Comparison of ENCODE assay signal across 8 cellular contexts in genomic region chr16:30379165-30379783, GRCh38. TPM values are rescaled to one million over a fixed set of nuclear protein-coding genes. Genes with fewer than 3 reads are reported as not detected.
DNase-seq lines count a peak whose midpoint lies in the region; ATAC-seq, FAIRE-seq and TF ChIP-seq lines count a peak whose summit lies in the region.

No MANE protein-coding gene starts in this region.

- FAIRE-seq in GM12878 (lab: Jason Lieb, UNC): no peak

- POLR2A ChIA-PET in GM12878 (lab: Charles Lee): interaction anchor here (0.6 kb wide), 1 partner anchor 382 kb away, joined by 4 read pairs; no protein-coding TSS in a partner anchor

- ATAC-seq in activated T-cell treated with anti-CD3 and anti-CD28 coated beads, Interleukin-2, amount 50 U/mL, for 72 hours (replicated peaks in 1 of 2): no peak
- no peak for ATAC-seq in GM12878
- ATAC-seq in lower lobe of right lung: no peak
- ATAC-seq in upper lobe of left lung (ENCODE audit: low FRiP score in 2 of 2): no peak
- ATAC-seq in GM19455 (IDR thresholded peaks at IDR 0.05; ENCODE audit: unreplicated experiment): no peak

- in situ Hi-C loops in GM12878 (cut with MboI): no loop called here

- H3K36me3 ChIP-seq in GM12878 (ENCODE audit: control insufficient read depth in 2 of 2, insufficient read depth in 2 of 2, low read length in 1 of 2): peaks cover 0 to 4% of the 10 kb centered on the region in 2 experiments; a peak in 2 of 4 replicates
- H3K36me3 ChIP-seq in lower lobe of right lung: no peaks in the 10 kb centered on the region
- no peaks in the 10 kb centered on the region for H3K36me3 ChIP-seq in upper lobe of left lung

- 0 out of 6 replicates have a peak, but pooled peaks of 1 of the 3 experiments have one; percentile 0 for TF ChIP-seq CTCF in GM12878 (IDR thresholded peaks at IDR 0.05 in 2 of 3, conservative IDR thresholded peaks at IDR 0.05 in 1 of 3; ENCODE audit: control insufficient read depth in 2 of 3, extremely low read depth in 1 of 3, insufficient read depth in 1 of 3, low read depth in 3 of 3, low read length in 3 of 3)
- no peak for TF ChIP-seq CTCF in lower lobe of right lung (IDR thresholded peaks at IDR 0.05)
- TF ChIP-seq CTCF in upper lobe of left lung (IDR thresholded peaks at IDR 0.05): peak in 2 of 6 experiments; percentile 18 to 28

- peak overlapping the region; percentile 86 for H3K27ac ChIP-seq in GM12878 (ENCODE audit: control insufficient read depth, insufficient read depth)
- peak overlapping the region; percentile 98 for H3K27ac ChIP-seq in lower lobe of right lung
- H3K27ac ChIP-seq in upper lobe of left lung: peak overlapping the region; percentile 97 to 100 (median 100)

- H3K79me2 ChIP-seq in GM12878 (ENCODE audit: control insufficient read depth, insufficient read depth, low read length): peaks cover 27% of the 10 kb centered on the region

- H3K36me3 Mint-ChIP-seq in activated T-cell treated with anti-CD3 and anti-CD28 coated beads, Interleukin-2, amount 50 U/mL, for 72 hours (ENCODE audit: insufficient read depth in 2 of 2): peaks cover 9 to 13% of the 10 kb centered on the region in 2 donors

- intact Hi-C loops in GM12878 (cut with micrococcal nuclease; ENCODE audit: unreplicated experiment) (no loop called here), lower lobe of right lung (cut with DNase I) (no loop called here)

- H3K27me3 Mint-ChIP-seq in activated T-cell treated with anti-CD3 and anti-CD28 coated beads, Interleukin-2, amount 50 U/mL, for 72 hours (ENCODE audit: low read depth): no peaks in the 10 kb centered on the region

- no peaks in the 10 kb centered on the region for H4K20me1 ChIP-seq in GM12878 (ENCODE audit: control insufficient read depth, insufficient read depth)

- H3K4me3 ChIP-seq in GM12878: peak overlapping the region; percentile 92
- H3K4me3 ChIP-seq in lower lobe of right lung: peak overlapping the region; percentile 77
- H3K4me3 ChIP-seq in upper lobe of left lung: peak overlapping the region; percentile 40 to 74 (median 73)

- H3K4me1 Mint-ChIP-seq in activated T-cell treated with anti-CD3 and anti-CD28 coated beads, Interleukin-2, amount 50 U/mL, for 72 hours (ENCODE audit: low read depth): peaks cover 65% of the 10 kb centered on the region

- no peaks in the 10 kb centered on the region for H3K27me3 ChIP-seq in GM12878 (replicated peaks in 1 of 2; ENCODE audit: control insufficient read depth in 2 of 2, insufficient read depth in 2 of 2, low read length in 1 of 2)
- H3K27me3 ChIP-seq in lower lobe of right lung (ENCODE audit: low read depth): no peaks in the 10 kb centered on the region
- no peaks in the 10 kb centered on the region for H3K27me3 ChIP-seq in upper lobe of left lung

- H3K27ac Mint-ChIP-seq in activated T-cell treated with anti-CD3 and anti-CD28 coated beads, Interleukin-2, amount 50 U/mL, for 72 hours: no peak overlapping the region

- H3K9ac ChIP-seq in GM12878 (ENCODE audit: control insufficient read depth, insufficient read depth, low read length): peak overlapping the region; percentile 78

- H3K9me3 ChIP-seq in GM12878 (replicated peaks; ENCODE audit: control insufficient read depth, insufficient read depth, low read length) (no peaks in the 10 kb centered on the region), lower lobe of right lung (no peaks in the 10 kb centered on the region), upper lobe of left lung (no peaks in the 10 kb centered on the region)

- CTCF ChIA-PET in GM12878 (lab: Yijun Ruan, JAX): interaction anchor here (0.6 kb wide), 1 partner anchor 68 kb away, joined by 3 read pairs; no protein-coding TSS in a partner anchor

- peak overlapping the region; percentile 92 for H3K4me2 ChIP-seq in GM12878 (ENCODE audit: control insufficient read depth, insufficient read depth)

- H3K4me3 Mint-ChIP-seq in activated T-cell treated with anti-CD3 and anti-CD28 coated beads, Interleukin-2, amount 50 U/mL, for 72 hours: peak overlapping the region; percentile 92 to 99

- H3K4me1 ChIP-seq in GM12878 (ENCODE audit: control insufficient read depth, insufficient read depth, low read length) (peaks cover 28% of the 10 kb centered on the region), lower lobe of right lung (peaks cover 22% of the 10 kb centered on the region), upper lobe of left lung (peaks cover 13 to 19% (median 17%) of the 10 kb centered on the region in 4 donors)

- no peak for DNase-seq in activated T-cell treated with anti-CD3 and anti-CD28 coated beads, Interleukin-2, amount 50 U/mL, for 72 hours
- DNase-seq in activated T-cell treated with anti-CD3 and anti-CD28 coated beads for 4 hours (no peak), GM12878 (ENCODE audit: low read depth, low spot score) (no peak), lower lobe of right lung (no peak), upper lobe of left lung (no peak), occipital lobe (lab: John Stamatoyannopoulos, UW) (no peak), SKM-1 treated with dmso at 0.1 percent for 144 hours (lab: John Stamatoyannopoulos, UW; ENCODE audit: unreplicated experiment) (no peak)

- RAD21 ChIA-PET in GM12878 (lab: Charles Lee; ENCODE audit: unreplicated experiment): no interaction called here

- no peak for TF ChIP-seq POLR2A in GM12878 (IDR thresholded peaks at IDR 0.05; ENCODE audit: low read depth, low read length)
- TF ChIP-seq POLR2A in upper lobe of left lung (IDR thresholded peaks at IDR 0.05): no peak

- 27% methylated on average over 26 of the region's 26 CpGs for WGBS in GM12878 (ENCODE audit: insufficient coverage, insufficient replicate concordance, low lambda C conversion rate, missing lambda C conversion rate)
- WGBS in upper lobe of left lung, 2 donors: 41 to 42% methylated on average over 20 to 21 of the region's 26 CpGs

- no peak overlapping the region for H2AFZ ChIP-seq in GM12878 (ENCODE audit: control insufficient read depth, low read depth, low read length)

- TF ChIP-seq RAD21 in GM12878 (IDR thresholded peaks at IDR 0.05; ENCODE audit: insufficient read depth, low read depth, low read length): no peak

- no TSS peak for BruUV-seq in GM12878 (replicated peaks; lab: Mats Ljungman, UMichigan)

- TF ChIP-seq EP300 in GM12878 (IDR thresholded peaks at IDR 0.05; ENCODE audit: borderline replicate concordance in 1 of 2, control insufficient read depth in 1 of 2, low read depth in 2 of 2, low read length in 2 of 2) (no peak), upper lobe of left lung (IDR thresholded peaks at IDR 0.05) (no peak)

- SMC1A ChIA-PET in GM12878 (lab: Charles Lee; ENCODE audit: uncharacterized antibody, unreplicated experiment): interaction anchor here (1.1 to 1.2 kb wide), 2 partner anchors 8 to 93 kb away, joined by 3 read pairs; partner anchors contain the start of gene ITGAL

- peaks cover 0 to 2% of the 10 kb centered on the region in 2 donors for H3K9me3 Mint-ChIP-seq in activated T-cell treated with anti-CD3 and anti-CD28 coated beads, Interleukin-2, amount 50 U/mL, for 72 hours

RNA-seq across cellular contexts. Expression of gene SEPTIN1, which starts 3.1 kb away (rescaled TPM):
- 100 to 1,000 TPM; 223 to 233 TPM for total RNA-seq in activated T-cell treated with anti-CD3 and anti-CD28 coated beads, Interleukin-2, amount 50 U/mL, for 72 hours
- 58.7 and 62.2 TPM in 2 replicates for total RNA-seq in GM12878 (2013; cell fraction: nucleolus; rRNA removed)
- total RNA-seq in GM12878 (2014; rRNA removed): 85.4 and 89.7 TPM in 2 replicates
- 47.7 and 52.6 TPM in 2 replicates for total RNA-seq in GM12878 (2014; rRNA removed; fragmentation: Illumina TruSeq; extraction: Trizol)
- total RNA-seq in GM12878 (2021): 124 and 125 TPM in 2 replicates
- 39.5 TPM for polyA plus RNA-seq in GM12878 (2011; ENCODE audit: low read depth)
- polyA plus RNA-seq in GM12878 (2011; rRNA removed): 42.5 and 62.5 TPM in 2 replicates
- 104 and 113 TPM in 2 replicates for polyA plus RNA-seq in GM12878 (2011; cell fraction: cytosol; rRNA removed)
- 234 and 279 TPM in 2 replicates for polyA plus RNA-seq in GM12878 (2011; cell fraction: nucleus; rRNA removed)
- polyA plus RNA-seq in GM12878 (2012): 90.6 and 97.1 TPM in 2 replicates
- 85.0 and 130 TPM in 2 replicates for polyA plus RNA-seq in GM12878 (2014; fragmentation: Illumina TruSeq; extraction: Trizol)
- 10 to 100 TPM in 1 of 2 experiments, 1 to 10 TPM in 1; 2.8 to 16.0 TPM for polyA plus RNA-seq in GM12878 (2014; fragmentation: Nextera tagmentation; extraction: Ambion mirVana)
- polyA plus RNA-seq in GM12878 (2014; rRNA removed): 98.4 and 124 TPM in 2 replicates
- 100 to 1,000 TPM; 147 to 153 TPM for polyA plus RNA-seq in GM12878 (2016; fragmentation: Nextera tagmentation; extraction: Ambion mirVana)
- polyA minus RNA-seq in GM12878 (2011; rRNA and poly(A)+ RNA removed): 45.6 and 80.6 TPM in 2 replicates
- polyA minus RNA-seq in GM12878 (2011; cell fraction: cytosol; rRNA and poly(A)+ RNA removed): 16.0 and 19.1 TPM in 2 replicates
- 27.7 and 42.4 TPM in 2 replicates for polyA minus RNA-seq in GM12878 (2011; cell fraction: nucleus; rRNA and poly(A)+ RNA removed)
- total RNA-seq in lower lobe of right lung: 6.0 TPM
- 10 to 100 TPM in 1 of 6 donors, 1 to 10 TPM in 5; 3.5 to 13.6 (median 7.1) TPM for total RNA-seq in upper lobe of left lung
- total RNA-seq in occipital lobe: under 0.01 TPM

RNA-seq across cellular contexts. Expression of gene MYL11, which starts 4.7 kb away (rescaled TPM):
- 1 to 10 TPM in 1 of 2 donors, not detected in 1; 2.0 TPM for total RNA-seq in activated T-cell treated with anti-CD3 and anti-CD28 coated beads, Interleukin-2, amount 50 U/mL, for 72 hours
- not detected in 2 replicates for total RNA-seq in GM12878 (2013; cell fraction: nucleolus; rRNA removed)
- total RNA-seq in GM12878 (2014; rRNA removed) (not detected in 2 replicates), GM12878 (2014; rRNA removed; fragmentation: Illumina TruSeq; extraction: Trizol) (not detected in 2 replicates), GM12878 (2021) (not detected in 2 replicates), lower lobe of right lung (not detected), upper lobe of left lung (1 to 10 TPM in 1 of 6 donors, not detected in 5; 1.6 TPM), occipital lobe (6.1 TPM)
- polyA plus RNA-seq in GM12878 (2011; ENCODE audit: low read depth): not detected
- polyA plus RNA-seq in GM12878 (2011; rRNA removed) (0.61 TPM in 1 of 2 replicates, not detected in the other), GM12878 (2014; fragmentation: Illumina TruSeq; extraction: Trizol) (1.2 TPM in 1 of 2 replicates, not detected in the other), GM12878 (2014; fragmentation: Nextera tagmentation; extraction: Ambion mirVana) (under 1 TPM in 1 of 2 experiments, not detected in 1; 0.79 TPM), GM12878 (2014; rRNA removed) (0.19 and 2.5 TPM in 2 replicates), GM12878 (2016; fragmentation: Nextera tagmentation; extraction: Ambion mirVana) (under 1 TPM in 1 of 2 experiments, not detected in 1; 0.33 TPM)
- polyA plus RNA-seq in GM12878 (2011; cell fraction: cytosol; rRNA removed): 0.50 TPM in 1 of 2 replicates, not detected in the other
- not detected in 2 replicates for polyA plus RNA-seq in GM12878 (2011; cell fraction: nucleus; rRNA removed)
- 0.96 TPM in 1 of 2 replicates, not detected in the other for polyA plus RNA-seq in GM12878 (2012)
- not detected in 2 replicates for polyA minus RNA-seq in GM12878 (2011; rRNA and poly(A)+ RNA removed)
- polyA minus RNA-seq in GM12878 (2011; cell fraction: cytosol; rRNA and poly(A)+ RNA removed): not detected in 2 replicates
- not detected in 2 replicates for polyA minus RNA-seq in GM12878 (2011; cell fraction: nucleus; rRNA and poly(A)+ RNA removed)

RNA-seq across cellular contexts. Expression of gene TBC1D10B, which starts 9.0 kb away (rescaled TPM):
- total RNA-seq in activated T-cell treated with anti-CD3 and anti-CD28 coated beads, Interleukin-2, amount 50 U/mL, for 72 hours: 10 to 100 TPM; 48.0 to 50.7 TPM
- 28.6 and 35.9 TPM in 2 replicates for total RNA-seq in GM12878 (2013; cell fraction: nucleolus; rRNA removed)
- total RNA-seq in GM12878 (2014; rRNA removed) (19.5 and 25.5 TPM in 2 replicates), GM12878 (2014; rRNA removed; fragmentation: Illumina TruSeq; extraction: Trizol) (11.5 TPM in 2 replicates), GM12878 (2021) (44.0 and 51.2 TPM in 2 replicates), lower lobe of right lung (36.9 TPM), upper lobe of left lung (10 to 100 TPM; 31.1 to 71.2 (median 40.3) TPM), occipital lobe (25.6 TPM)
- polyA plus RNA-seq in GM12878 (2011; ENCODE audit: low read depth): 10.4 TPM
- polyA plus RNA-seq in GM12878 (2011; rRNA removed) (6.4 and 11.4 TPM in 2 replicates), GM12878 (2014; fragmentation: Illumina TruSeq; extraction: Trizol) (15.7 and 19.0 TPM in 2 replicates), GM12878 (2014; fragmentation: Nextera tagmentation; extraction: Ambion mirVana) (1 to 10 TPM; 2.2 to 4.4 TPM), GM12878 (2014; rRNA removed) (26.2 and 30.7 TPM in 2 replicates), GM12878 (2016; fragmentation: Nextera tagmentation; extraction: Ambion mirVana) (10 to 100 TPM in 1 of 2 experiments, 1 to 10 TPM in 1; 6.9 to 11.6 TPM)
- polyA plus RNA-seq in GM12878 (2011; cell fraction: cytosol; rRNA removed): 26.7 and 26.8 TPM in 2 replicates
- 32.0 and 43.5 TPM in 2 replicates for polyA plus RNA-seq in GM12878 (2011; cell fraction: nucleus; rRNA removed)
- polyA plus RNA-seq in GM12878 (2012): 22.9 and 23.4 TPM in 2 replicates
- polyA minus RNA-seq in GM12878 (2011; rRNA and poly(A)+ RNA removed): 18.4 and 31.1 TPM in 2 replicates
- 17.8 and 19.3 TPM in 2 replicates for polyA minus RNA-seq in GM12878 (2011; cell fraction: cytosol; rRNA and poly(A)+ RNA removed)
- 7.6 and 18.6 TPM in 2 replicates for polyA minus RNA-seq in GM12878 (2011; cell fraction: nucleus; rRNA and poly(A)+ RNA removed)

RNA-seq across cellular contexts. Expression of gene ZNF48, which starts 15.9 kb away (rescaled TPM):
- 10 to 100 TPM; 10.5 to 13.1 TPM for total RNA-seq in activated T-cell treated with anti-CD3 and anti-CD28 coated beads, Interleukin-2, amount 50 U/mL, for 72 hours
- 11.9 and 12.6 TPM in 2 replicates for total RNA-seq in GM12878 (2013; cell fraction: nucleolus; rRNA removed)
- total RNA-seq in GM12878 (2014; rRNA removed): 10.5 and 10.6 TPM in 2 replicates
- total RNA-seq in GM12878 (2014; rRNA removed; fragmentation: Illumina TruSeq; extraction: Trizol): 6.4 and 6.6 TPM in 2 replicates
- 11.1 and 12.0 TPM in 2 replicates for total RNA-seq in GM12878 (2021)
- polyA plus RNA-seq in GM12878 (2011; ENCODE audit: low read depth): 2.0 TPM
- polyA plus RNA-seq in GM12878 (2011; rRNA removed): 3.2 and 4.0 TPM in 2 replicates
- 5.7 and 5.9 TPM in 2 replicates for polyA plus RNA-seq in GM12878 (2011; cell fraction: cytosol; rRNA removed)
- 7.3 and 8.5 TPM in 2 replicates for polyA plus RNA-seq in GM12878 (2011; cell fraction: nucleus; rRNA removed)
- 3.8 and 4.6 TPM in 2 replicates for polyA plus RNA-seq in GM12878 (2012)
- 1.3 and 4.5 TPM in 2 replicates for polyA plus RNA-seq in GM12878 (2014; fragmentation: Illumina TruSeq; extraction: Trizol)
- 1 to 10 TPM in 1 of 2 experiments, under 1 TPM in 1; 0.14 to 1.0 TPM for polyA plus RNA-seq in GM12878 (2014; fragmentation: Nextera tagmentation; extraction: Ambion mirVana)
- polyA plus RNA-seq in GM12878 (2014; rRNA removed): 7.0 and 8.6 TPM in 2 replicates
- polyA plus RNA-seq in GM12878 (2016; fragmentation: Nextera tagmentation; extraction: Ambion mirVana): 1 to 10 TPM in 1 of 2 experiments, under 1 TPM in 1; 0.88 to 1.2 TPM
- polyA minus RNA-seq in GM12878 (2011; rRNA and poly(A)+ RNA removed): 5.3 and 8.5 TPM in 2 replicates
- 2.8 and 3.8 TPM in 2 replicates for polyA minus RNA-seq in GM12878 (2011; cell fraction: cytosol; rRNA and poly(A)+ RNA removed)
- polyA minus RNA-seq in GM12878 (2011; cell fraction: nucleus; rRNA and poly(A)+ RNA removed): 4.7 and 6.3 TPM in 2 replicates
- total RNA-seq in lower lobe of right lung: 6.2 TPM
- 10 to 100 TPM in 3 of 6 donors, 1 to 10 TPM in 3; 6.8 to 29.2 (median 10.9) TPM for total RNA-seq in upper lobe of left lung
- total RNA-seq in occipital lobe: 32.0 TPM

RNA-seq across cellular contexts. Expression of gene CD2BP2, which starts 24.2 kb away (rescaled TPM):
- 10 to 100 TPM; 61.9 to 63.5 TPM for total RNA-seq in activated T-cell treated with anti-CD3 and anti-CD28 coated beads, Interleukin-2, amount 50 U/mL, for 72 hours
- 26.2 and 26.6 TPM in 2 replicates for total RNA-seq in GM12878 (2013; cell fraction: nucleolus; rRNA removed)
- total RNA-seq in GM12878 (2014; rRNA removed): 25.1 and 27.9 TPM in 2 replicates
- 26.5 and 29.3 TPM in 2 replicates for total RNA-seq in GM12878 (2014; rRNA removed; fragmentation: Illumina TruSeq; extraction: Trizol)
- 47.9 and 52.8 TPM in 2 replicates for total RNA-seq in GM12878 (2021)
- 12.0 TPM for polyA plus RNA-seq in GM12878 (2011; ENCODE audit: low read depth)
- 36.7 and 46.6 TPM in 2 replicates for polyA plus RNA-seq in GM12878 (2011; rRNA removed)
- polyA plus RNA-seq in GM12878 (2011; cell fraction: cytosol; rRNA removed): 35.0 and 46.2 TPM in 2 replicates
- 87.1 and 99.3 TPM in 2 replicates for polyA plus RNA-seq in GM12878 (2011; cell fraction: nucleus; rRNA removed)
- 27.1 and 34.5 TPM in 2 replicates for polyA plus RNA-seq in GM12878 (2012)
- polyA plus RNA-seq in GM12878 (2014; fragmentation: Illumina TruSeq; extraction: Trizol): 26.8 and 33.3 TPM in 2 replicates
- 1 to 10 TPM; 3.3 to 5.5 TPM for polyA plus RNA-seq in GM12878 (2014; fragmentation: Nextera tagmentation; extraction: Ambion mirVana)
- polyA plus RNA-seq in GM12878 (2014; rRNA removed): 34.3 and 35.8 TPM in 2 replicates
- polyA plus RNA-seq in GM12878 (2016; fragmentation: Nextera tagmentation; extraction: Ambion mirVana): 10 to 100 TPM; 44.5 to 46.0 TPM
- 12.2 and 21.0 TPM in 2 replicates for polyA minus RNA-seq in GM12878 (2011; rRNA and poly(A)+ RNA removed)
- polyA minus RNA-seq in GM12878 (2011; cell fraction: cytosol; rRNA and poly(A)+ RNA removed): 6.5 and 8.0 TPM in 2 replicates
- 13.1 and 20.2 TPM in 2 replicates for polyA minus RNA-seq in GM12878 (2011; cell fraction: nucleus; rRNA and poly(A)+ RNA removed)
- 52.3 TPM for total RNA-seq in lower lobe of right lung
- 10 to 100 TPM; 24.2 to 63.7 (median 38.8) TPM for total RNA-seq in upper lobe of left lung
- 39.8 TPM for total RNA-seq in occipital lobe
